ENCODE assay signal across 11 cellular contexts in genomic region chr20:4151991-4152695, GRCh38. TPM values are rescaled to one million over a fixed set of nuclear protein-coding genes. Genes with fewer than 3 reads are reported as not detected.
DNase-seq lines count a peak whose midpoint lies in the region; ATAC-seq and TF ChIP-seq lines count a peak whose summit lies in the region.
"Had no signal": no experiment of that assay in that cellular context is flagged by ENCODE, and none has a peak within 500 bp of the region (broad histone marks: within the 10 kb centered on the region; RNA-seq: fewer than 3 reads in every experiment).

No MANE protein-coding gene starts in this region.

- H3K9me3 ChIP-seq in psoas muscle (no peaks in the 10 kb centered on the region), HAP-1 (no peaks in the 10 kb centered on the region)
- H3K9me3 ChIP-seq: transverse colon had no signal

- in situ Hi-C loops in HAP-1 (cut with MboI; ENCODE audit: low sequenced_read_pairs) = no loop called here

- no peaks in the 10 kb centered on the region for H3K27me3 ChIP-seq in psoas muscle (ENCODE audit: insufficient read depth in 3 of 3, low read length in 2 of 3)
- no peaks in the 10 kb centered on the region for H3K27me3 ChIP-seq in HAP-1 (ENCODE audit: low read depth)

- H3K4me3 ChIP-seq in epithelial cell of proximal tubule (ENCODE audit: low read depth, low read length) (peak overlapping the region; percentile 51), psoas muscle (no peak overlapping the region), HAP-1 (no peak overlapping the region)
- H3K4me3 ChIP-seq: transverse colon had no signal

- intact Hi-C loops in psoas muscle (cut with DNase I) = no loop called here

- TF ChIP-seq CTCF in epithelial cell of proximal tubule (conservative IDR thresholded peaks at IDR 0.05; ENCODE audit: low read depth, low read length) = no peak
- TF ChIP-seq CTCF in psoas muscle (IDR thresholded peaks at IDR 0.05) = no peak

- H3K4me1 ChIP-seq in psoas muscle (peaks cover 5% of the 10 kb centered on the region), HAP-1 (no peaks in the 10 kb centered on the region)

- no peaks in the 10 kb centered on the region for H3K36me3 ChIP-seq in psoas muscle (ENCODE audit: insufficient read depth in 1 of 2, low read depth in 1 of 2)
- no peaks in the 10 kb centered on the region for H3K36me3 ChIP-seq in HAP-1 (replicated peaks)
- H3K36me3 ChIP-seq: transverse colon had no signal

- ATAC-seq in GM21786 (IDR thresholded peaks at IDR 0.05; ENCODE audit: unreplicated experiment) = peak; percentile 54
- no peak for ATAC-seq in psoas muscle
- ATAC-seq: activated naive CD4-positive, alpha-beta T cell treated with anti-CD3 and anti-CD28 coated beads, Interleukin-2, amount 50 U/mL, for 72 hours had no signal

- WGBS in psoas muscle, 3 donors = 92 to 96% (median 95%) methylated on average over 7 of the region's 7 CpGs

- no peak overlapping the region for H3K27ac ChIP-seq in psoas muscle
- H3K27ac ChIP-seq: transverse colon had no signal

- DNase-seq in AML-193 (lab: John Stamatoyannopoulos, UW) = peak; percentile 65 to 67
- peak; percentile 97 for DNase-seq in NOMO-1 treated with dmso at 0.1 percent for 144 hours (lab: John Stamatoyannopoulos, UW; ENCODE audit: unreplicated experiment)
- DNase-seq in epithelial cell of proximal tubule (ENCODE audit: low read depth) = peak; percentile 63
- no peak for DNase-seq in HT-29 (ENCODE audit: low spot score)
- DNase-seq in psoas muscle = no peak
- no peak for DNase-seq in HAP-1 (ENCODE audit: low spot score in 2 of 2)
- no peak for DNase-seq in DMS79 treated with DMSO at 0.1 percent for 48 hours (lab: John Stamatoyannopoulos, UW)
- DNase-seq: HCEC 1CT, transverse colon had no signal

RNA-seq across cellular contexts. Expression of gene SMOX, which starts 3.5 kb away (rescaled TPM):
- total RNA-seq in epithelial cell of proximal tubule = 66.7 and 68.3 TPM in 2 replicates
- 28.1 and 31.0 TPM in 2 replicates for total RNA-seq in HT-29 (2014; rRNA removed; shearing (Covaris generic))
- total RNA-seq in psoas muscle = 1 to 10 TPM; 2.1 to 5.7 (median 4.0) TPM
- polyA plus RNA-seq in psoas muscle = 1 to 10 TPM; 1.7 to 4.8 (median 2.2) TPM

Comparison
In these comparisons a context has a peak if more than half of its experiments do, and no peak if none do; other contexts are left out.
1. DNase-seq: peak in AML-193 (2 of 2), NOMO-1 treated with dmso at 0.1 percent for 144 hours (single experiment) and epithelial cell of proximal tubule (single experiment); none in HT-29 (single experiment), psoas muscle (0 of 2), HAP-1 (0 of 2) and DMS79 treated with DMSO at 0.1 percent for 48 hours (single experiment).